In genomic region chr6:21882066-21882465, GRCh38 we compare ENCODE assay signal across 26 cellular contexts.
"Had no signal": no experiment of that assay in that cellular context is flagged by ENCODE, and none has a peak within 500 bp of the region (broad histone marks: within the 10 kb centered on the region; RNA-seq: fewer than 3 reads in every experiment).

No MANE protein-coding gene starts in this region.

- H3K36me3 ChIP-seq: adrenal gland, colonic mucosa, esophagus squamous epithelium, gastroesophageal sphincter had no signal

- H3K27ac ChIP-seq: adrenal gland, body of pancreas, colonic mucosa, epithelial cell of prostate, esophagus squamous epithelium, gastroesophageal sphincter had no signal

- H3K4me1 ChIP-seq: adrenal gland, body of pancreas, colonic mucosa had no signal

- H3K9me3 ChIP-seq: adrenal gland, body of pancreas, colonic mucosa, esophagus squamous epithelium, gastroesophageal sphincter had no signal

- H3K4me3 ChIP-seq: adrenal gland, body of pancreas, colonic mucosa, esophagus squamous epithelium, gastroesophageal sphincter had no signal

- DNase-seq: activated CD4-positive, alpha-beta memory T cell treated with anti-CD3 and anti-CD28 coated beads, Interleukin-2, amount 10 ng/mL, durations not matched to agents 7 days and 5 days; activated CD4-positive, alpha-beta T cell treated with anti-CD3 and anti-CD28 coated beads for 1 hour; activated CD4-positive, alpha-beta T cell treated with anti-CD3 and anti-CD28 coated beads for 4 hours; activated CD4-positive, alpha-beta T cell treated with anti-CD3 and anti-CD28 coated beads, Interleukin-2, amount 10 ng/mL, durations not matched to agents 7 days and 5 days; activated CD4-positive, alpha-beta T cell treated with anti-CD3 and anti-CD28 coated beads, Interleukin-2, amount 50 U/mL, for 4 hours; activated CD8-positive, alpha-beta memory T cell treated with anti-CD3 and anti-CD28 coated beads, Interleukin-2, amount 50 U/mL, for 48 hours; activated effector memory CD4-positive, alpha-beta T cell treated with Interleukin-2 at 50 U/mL for 16 hours; activated gamma-delta T cell treated with Interleukin-2 at 50 U/mL for 16 hours; activated naive CD4-positive, alpha-beta T cell treated with anti-CD3 and anti-CD28 coated beads for 36 hours; activated naive CD8-positive, alpha-beta T cell treated with anti-CD3 and anti-CD28 coated beads for 36 hours; activated naive CD8-positive, alpha-beta T cell treated with anti-CD3 and anti-CD28 coated beads, Interleukin-2, amount 50 U/mL, for 24 hours; activated T-cell treated with anti-CD3 and anti-CD28 coated beads for 4 hours; activated T-cell treated with anti-CD3 and anti-CD28 coated beads, Interleukin-2, amount 50 U/mL, for 24 hours; activated T-cell treated with anti-CD3 and anti-CD28 coated beads, Interleukin-2, amount 50 U/mL, for 72 hours; adrenal gland; amygdala; aorta; body of pancreas; caudate nucleus; colonic mucosa; effector CD8-positive, alpha-beta T cell; esophagus squamous epithelium; foreskin melanocyte; T-helper 2 cell had no signal

- H3K27me3 ChIP-seq: adrenal gland, body of pancreas, colonic mucosa, esophagus squamous epithelium, gastroesophageal sphincter had no signal
